Comparison of ENCODE assay signal across 1 cellular context in genomic region chr22:36284171-36284571, GRCh38.
TF ChIP-seq lines count a peak whose summit lies in the region.

No MANE protein-coding gene starts in this region.

TF ChIP-seq in SK-N-SH treated with all-trans-retinoic acid at 6 μM for 48 hours, 23 proteins besides CTCF, POLR2A, EP300 and RAD21 (continued from another document):
- TF ChIP-seq POU6F1 (CRISPR knock-in tag; IDR thresholded peaks at IDR 0.05; ENCODE audit: borderline replicate concordance, low read depth) (no peak), OSR1 (CRISPR knock-in tag; IDR thresholded peaks at IDR 0.05) (no peak), ZFP3 (CRISPR knock-in tag; IDR thresholded peaks at IDR 0.05) (no peak), PPARA (CRISPR knock-in tag; IDR thresholded peaks at IDR 0.05; ENCODE audit: borderline replicate concordance) (no peak), TCF4 (CRISPR knock-in tag; IDR thresholded peaks at IDR 0.05; ENCODE audit: borderline replicate concordance) (no peak), ARNTL (CRISPR knock-in tag; IDR thresholded peaks at IDR 0.05; ENCODE audit: borderline replicate concordance, low read depth) (no peak), CSDC2 (CRISPR knock-in tag; IDR thresholded peaks at IDR 0.05) (no peak), GLIS3 (CRISPR knock-in tag; IDR thresholded peaks at IDR 0.05) (no peak)
- TF ChIP-seq, protein P1, sequence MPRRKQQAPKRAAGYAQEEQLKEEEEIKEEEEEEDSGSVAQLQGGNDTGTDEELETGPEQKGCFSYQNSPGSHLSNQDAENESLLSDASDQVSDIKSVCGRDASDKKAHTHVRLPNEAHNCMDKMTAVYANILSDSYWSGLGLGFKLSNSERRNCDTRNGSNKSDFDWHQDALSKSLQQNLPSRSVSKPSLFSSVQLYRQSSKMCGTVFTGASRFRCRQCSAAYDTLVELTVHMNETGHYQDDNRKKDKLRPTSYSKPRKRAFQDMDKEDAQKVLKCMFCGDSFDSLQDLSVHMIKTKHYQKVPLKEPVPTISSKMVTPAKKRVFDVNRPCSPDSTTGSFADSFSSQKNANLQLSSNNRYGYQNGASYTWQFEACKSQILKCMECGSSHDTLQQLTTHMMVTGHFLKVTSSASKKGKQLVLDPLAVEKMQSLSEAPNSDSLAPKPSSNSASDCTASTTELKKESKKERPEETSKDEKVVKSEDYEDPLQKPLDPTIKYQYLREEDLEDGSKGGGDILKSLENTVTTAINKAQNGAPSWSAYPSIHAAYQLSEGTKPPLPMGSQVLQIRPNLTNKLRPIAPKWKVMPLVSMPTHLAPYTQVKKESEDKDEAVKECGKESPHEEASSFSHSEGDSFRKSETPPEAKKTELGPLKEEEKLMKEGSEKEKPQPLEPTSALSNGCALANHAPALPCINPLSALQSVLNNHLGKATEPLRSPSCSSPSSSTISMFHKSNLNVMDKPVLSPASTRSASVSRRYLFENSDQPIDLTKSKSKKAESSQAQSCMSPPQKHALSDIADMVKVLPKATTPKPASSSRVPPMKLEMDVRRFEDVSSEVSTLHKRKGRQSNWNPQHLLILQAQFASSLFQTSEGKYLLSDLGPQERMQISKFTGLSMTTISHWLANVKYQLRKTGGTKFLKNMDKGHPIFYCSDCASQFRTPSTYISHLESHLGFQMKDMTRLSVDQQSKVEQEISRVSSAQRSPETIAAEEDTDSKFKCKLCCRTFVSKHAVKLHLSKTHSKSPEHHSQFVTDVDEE (CRISPR knock-in tag; IDR thresholded peaks at IDR 0.05) = no peak
- TF ChIP-seq, protein P2, sequence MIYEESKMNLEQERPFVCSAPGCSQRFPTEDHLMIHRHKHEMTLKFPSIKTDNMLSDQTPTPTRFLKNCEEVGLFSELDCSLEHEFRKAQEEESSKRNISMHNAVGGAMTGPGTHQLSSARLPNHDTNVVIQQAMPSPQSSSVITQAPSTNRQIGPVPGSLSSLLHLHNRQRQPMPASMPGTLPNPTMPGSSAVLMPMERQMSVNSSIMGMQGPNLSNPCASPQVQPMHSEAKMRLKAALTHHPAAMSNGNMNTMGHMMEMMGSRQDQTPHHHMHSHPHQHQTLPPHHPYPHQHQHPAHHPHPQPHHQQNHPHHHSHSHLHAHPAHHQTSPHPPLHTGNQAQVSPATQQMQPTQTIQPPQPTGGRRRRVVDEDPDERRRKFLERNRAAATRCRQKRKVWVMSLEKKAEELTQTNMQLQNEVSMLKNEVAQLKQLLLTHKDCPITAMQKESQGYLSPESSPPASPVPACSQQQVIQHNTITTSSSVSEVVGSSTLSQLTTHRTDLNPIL (CRISPR knock-in tag; IDR thresholded peaks at IDR 0.05; ENCODE audit: low read depth) = no peak
- TF ChIP-seq, protein P3, sequence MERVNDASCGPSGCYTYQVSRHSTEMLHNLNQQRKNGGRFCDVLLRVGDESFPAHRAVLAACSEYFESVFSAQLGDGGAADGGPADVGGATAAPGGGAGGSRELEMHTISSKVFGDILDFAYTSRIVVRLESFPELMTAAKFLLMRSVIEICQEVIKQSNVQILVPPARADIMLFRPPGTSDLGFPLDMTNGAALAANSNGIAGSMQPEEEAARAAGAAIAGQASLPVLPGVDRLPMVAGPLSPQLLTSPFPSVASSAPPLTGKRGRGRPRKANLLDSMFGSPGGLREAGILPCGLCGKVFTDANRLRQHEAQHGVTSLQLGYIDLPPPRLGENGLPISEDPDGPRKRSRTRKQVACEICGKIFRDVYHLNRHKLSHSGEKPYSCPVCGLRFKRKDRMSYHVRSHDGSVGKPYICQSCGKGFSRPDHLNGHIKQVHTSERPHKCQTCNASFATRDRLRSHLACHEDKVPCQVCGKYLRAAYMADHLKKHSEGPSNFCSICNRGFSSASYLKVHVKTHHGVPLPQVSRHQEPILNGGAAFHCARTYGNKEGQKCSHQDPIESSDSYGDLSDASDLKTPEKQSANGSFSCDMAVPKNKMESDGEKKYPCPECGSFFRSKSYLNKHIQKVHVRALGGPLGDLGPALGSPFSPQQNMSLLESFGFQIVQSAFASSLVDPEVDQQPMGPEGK (CRISPR knock-in tag; IDR thresholded peaks at IDR 0.05; ENCODE audit: borderline replicate concordance) = no peak
